1 cellular context compared by ENCODE assay signal in the genomic region with DNA sequence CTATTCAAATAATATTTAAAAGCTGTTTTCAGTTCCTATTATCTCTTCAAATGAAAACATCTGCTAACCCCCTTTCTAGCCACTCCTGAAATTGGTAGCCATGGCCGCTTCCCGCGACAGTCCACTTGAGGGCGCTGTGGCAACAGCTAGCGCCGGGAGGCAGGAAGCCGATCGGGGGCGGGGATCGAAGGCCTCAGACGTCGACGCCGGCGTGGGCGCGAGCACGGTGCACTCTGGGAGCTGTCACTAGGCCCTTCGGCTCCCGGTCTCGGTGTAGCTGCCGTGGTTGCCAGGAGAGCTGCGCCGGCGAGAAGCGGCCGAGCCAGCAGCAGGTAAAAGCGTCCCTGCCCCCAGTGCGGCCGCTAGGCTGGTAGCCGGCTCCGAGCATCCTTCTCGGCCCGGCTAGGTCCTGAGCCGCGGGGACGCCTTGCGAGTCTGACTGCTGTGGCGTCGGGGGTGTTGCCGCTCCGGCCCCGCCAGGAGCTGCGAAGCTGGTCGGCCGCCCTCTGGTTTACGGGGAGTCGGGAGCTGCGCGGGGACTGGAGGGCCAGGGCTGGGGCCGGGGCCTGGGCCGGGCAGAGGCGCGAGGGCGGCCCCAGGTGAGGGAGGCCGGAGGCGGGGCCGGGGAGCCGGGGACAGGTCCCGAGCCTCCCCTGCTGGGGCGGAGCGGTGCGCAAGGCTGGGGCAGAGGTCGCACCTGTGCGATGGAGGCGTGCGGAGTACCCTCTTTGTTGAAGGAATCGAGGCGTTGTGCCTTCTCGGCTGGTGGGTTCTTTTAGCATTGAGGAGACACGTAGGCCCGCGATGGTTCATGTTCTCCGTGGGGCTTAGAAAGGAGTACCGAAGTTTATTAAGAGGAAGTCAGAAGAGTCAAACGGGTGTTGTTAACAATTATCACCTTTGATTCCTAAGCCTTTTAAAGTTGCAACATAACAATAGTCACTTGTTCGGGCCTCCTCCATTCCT.
TF ChIP-seq lines count a peak whose summit lies in the region.

Gene DOP1A (plus strand): TSS at position 224 of the 966 bp plus-strand sequence. CDS start 29,307 bp downstream, outside the sequence.

TF ChIP-seq in WTC11, 78 proteins besides CTCF, POLR2A, EP300 and RAD21 (continued from another document):
- TF ChIP-seq, protein P1, sequence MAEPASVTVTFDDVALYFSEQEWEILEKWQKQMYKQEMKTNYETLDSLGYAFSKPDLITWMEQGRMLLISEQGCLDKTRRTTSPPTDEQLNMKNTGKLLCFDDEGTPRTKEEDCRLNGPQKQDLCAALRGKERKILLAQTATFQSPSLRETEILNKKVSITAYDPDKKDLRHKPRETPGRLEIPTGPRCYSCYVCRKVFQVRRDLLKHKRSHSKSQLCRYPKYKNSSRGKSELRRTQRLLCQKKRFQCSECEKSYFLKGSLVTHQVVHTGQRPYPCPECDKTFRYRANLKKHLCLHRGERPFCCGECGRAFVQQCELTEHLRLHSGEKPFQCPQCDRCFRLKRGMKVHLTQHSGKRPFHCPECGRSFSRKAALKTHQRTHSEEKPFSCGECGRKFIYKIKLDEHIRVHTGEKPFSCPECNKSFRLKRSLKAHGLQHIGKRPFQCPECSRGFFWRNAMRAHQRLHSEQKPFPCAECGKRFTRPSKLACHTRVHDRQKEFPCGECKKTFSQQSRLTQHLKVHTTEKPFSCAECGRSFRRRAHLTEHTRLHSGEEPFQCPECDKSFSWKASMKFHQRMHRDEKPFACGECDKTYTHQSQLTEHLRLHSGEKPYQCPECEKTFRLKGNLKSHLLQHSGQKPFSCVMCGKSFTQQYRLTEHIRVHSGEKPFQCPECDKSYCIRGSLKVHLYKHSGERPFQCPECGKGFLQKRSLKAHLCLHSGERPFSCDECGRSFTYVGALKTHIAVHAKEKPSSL (CRISPR knock-in tag; conservative IDR thresholded peaks at IDR 0.05): no peak
- TF ChIP-seq RELA (CRISPR knock-in tag; IDR thresholded peaks at IDR 0.05; ENCODE audit: borderline replicate concordance): peak; percentile 23; the same call in 1 of the 2 replicates
- TF ChIP-seq, protein P2, sequence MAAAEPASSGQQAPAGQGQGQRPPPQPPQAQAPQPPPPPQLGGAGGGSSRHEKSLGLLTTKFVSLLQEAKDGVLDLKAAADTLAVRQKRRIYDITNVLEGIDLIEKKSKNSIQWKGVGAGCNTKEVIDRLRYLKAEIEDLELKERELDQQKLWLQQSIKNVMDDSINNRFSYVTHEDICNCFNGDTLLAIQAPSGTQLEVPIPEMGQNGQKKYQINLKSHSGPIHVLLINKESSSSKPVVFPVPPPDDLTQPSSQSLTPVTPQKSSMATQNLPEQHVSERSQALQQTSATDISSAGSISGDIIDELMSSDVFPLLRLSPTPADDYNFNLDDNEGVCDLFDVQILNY (CRISPR knock-in tag; IDR thresholded peaks at IDR 0.05): peak; percentile 77; the same call in 1 of the 2 replicates
